ENCODE assay signal across 2 cellular contexts in the genomic region with DNA sequence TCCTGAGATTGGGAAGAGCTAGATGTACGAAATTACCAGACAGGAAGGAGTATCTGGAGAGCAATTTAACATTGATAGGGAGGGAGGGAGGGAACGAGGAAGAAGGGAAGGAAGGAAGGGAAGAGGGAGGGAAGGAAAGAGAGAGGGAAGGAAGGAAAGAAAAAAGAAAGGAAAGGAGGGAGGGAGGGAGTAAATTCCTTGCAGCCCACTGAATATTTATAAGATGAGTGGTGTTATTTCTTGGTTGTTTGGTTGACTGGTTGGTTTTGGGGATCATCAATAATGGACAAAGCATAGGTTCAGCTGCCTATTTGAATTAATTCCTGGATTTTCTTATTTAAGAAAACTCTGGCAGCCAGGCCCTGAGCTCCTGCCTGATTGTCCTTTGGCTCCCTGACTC.
TF ChIP-seq lines count a peak whose summit lies in the region.

No MANE protein-coding gene starts in this region.

TF ChIP-seq in HepG2, 621 proteins besides CTCF, POLR2A, EP300 and RAD21:
- TF ChIP-seq ZNF720 (CRISPR knock-in tag; IDR thresholded peaks at IDR 0.05) (no peak), ZFP1 (CRISPR knock-in tag; IDR thresholded peaks at IDR 0.05) (no peak), HNRNPK (IDR thresholded peaks at IDR 0.05; ENCODE audit: low read depth, low read length, poor library complexity, severe bottlenecking) (peak; percentile 82), PCBP1 (IDR thresholded peaks at IDR 0.05; ENCODE audit: borderline replicate concordance, low read depth, low read length) (0 out of 2 replicates have a peak, but pooled peaks have one; percentile 42), ZNF879 (CRISPR knock-in tag; IDR thresholded peaks at IDR 0.05) (no peak), HDAC6 (IDR thresholded peaks at IDR 0.05; ENCODE audit: low read depth, low read length) (no peak), PHF21A (CRISPR knock-in tag; IDR thresholded peaks at IDR 0.05) (no peak), TCF7L2 (IDR thresholded peaks at IDR 0.05; ENCODE audit: low read depth, low read length) (no peak), NFYC (CRISPR knock-in tag; IDR thresholded peaks at IDR 0.05) (no peak)
- TF ChIP-seq, protein P1, sequence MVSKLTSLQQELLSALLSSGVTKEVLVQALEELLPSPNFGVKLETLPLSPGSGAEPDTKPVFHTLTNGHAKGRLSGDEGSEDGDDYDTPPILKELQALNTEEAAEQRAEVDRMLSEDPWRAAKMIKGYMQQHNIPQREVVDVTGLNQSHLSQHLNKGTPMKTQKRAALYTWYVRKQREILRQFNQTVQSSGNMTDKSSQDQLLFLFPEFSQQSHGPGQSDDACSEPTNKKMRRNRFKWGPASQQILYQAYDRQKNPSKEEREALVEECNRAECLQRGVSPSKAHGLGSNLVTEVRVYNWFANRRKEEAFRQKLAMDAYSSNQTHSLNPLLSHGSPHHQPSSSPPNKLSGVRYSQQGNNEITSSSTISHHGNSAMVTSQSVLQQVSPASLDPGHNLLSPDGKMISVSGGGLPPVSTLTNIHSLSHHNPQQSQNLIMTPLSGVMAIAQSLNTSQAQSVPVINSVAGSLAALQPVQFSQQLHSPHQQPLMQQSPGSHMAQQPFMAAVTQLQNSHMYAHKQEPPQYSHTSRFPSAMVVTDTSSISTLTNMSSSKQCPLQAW (CRISPR knock-in tag; IDR thresholded peaks at IDR 0.05), result no peak
- TF ChIP-seq, protein P2, sequence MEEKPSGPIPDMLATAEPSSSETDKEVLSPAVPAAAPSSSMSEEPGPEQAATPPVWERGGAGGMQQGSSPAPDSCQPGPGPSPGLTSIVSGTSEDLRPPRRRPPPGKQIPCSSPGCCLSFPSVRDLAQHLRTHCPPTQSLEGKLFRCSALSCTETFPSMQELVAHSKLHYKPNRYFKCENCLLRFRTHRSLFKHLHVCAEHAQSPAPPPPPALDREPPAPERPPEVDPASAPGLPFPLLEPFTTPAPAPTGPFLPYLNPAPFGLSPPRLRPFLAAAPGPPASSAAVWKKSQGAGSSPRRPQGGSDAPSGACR (CRISPR knock-in tag; IDR thresholded peaks at IDR 0.05), result no peak

TF ChIP-seq in H1, 55 proteins besides CTCF, POLR2A, EP300 and RAD21:
- no peak for TF ChIP-seq JUND (IDR thresholded peaks at IDR 0.05; ENCODE audit: low read length)
- TF ChIP-seq CEBPB (IDR thresholded peaks at IDR 0.05; ENCODE audit: low read depth, low read length), result no peak
- TF ChIP-seq NANOG (IDR thresholded peaks at IDR 0.05; ENCODE audit: insufficient read depth, low read depth, low read length, poor library complexity, severe bottlenecking), result no peak
- TF ChIP-seq POU5F1 (IDR thresholded peaks at IDR 0.05; ENCODE audit: low read depth, low read length), result no peak
- TF ChIP-seq SP4 (IDR thresholded peaks at IDR 0.05; ENCODE audit: low read length), result no peak
